In genomic region chr2:62038980-62039771, GRCh38 we compare ENCODE assay signal across 1 cellular context.
TF ChIP-seq lines count a peak whose summit lies in the region.

No MANE protein-coding gene starts in this region.

TF ChIP-seq in SK-N-SH, 30 proteins besides CTCF, POLR2A, EP300 and RAD21 (continued from another document):
- no peak for TF ChIP-seq SIN3A (IDR thresholded peaks at IDR 0.05; ENCODE audit: borderline replicate concordance, low read depth, low read length)
- TF ChIP-seq MEF2A (IDR thresholded peaks at IDR 0.05; ENCODE audit: borderline replicate concordance, low read depth), result no peak
- no peak for TF ChIP-seq CHD2 (IDR thresholded peaks at IDR 0.05; ENCODE audit: low read length, partially characterized antibody)
- no peak for TF ChIP-seq EZH2phosphoT487 (IDR thresholded peaks at IDR 0.05; ENCODE audit: borderline replicate concordance, low read depth)
- no peak for TF ChIP-seq NFIC (IDR thresholded peaks at IDR 0.05; ENCODE audit: borderline replicate concordance)
- no peak for TF ChIP-seq POLR2AphosphoS5 (IDR thresholded peaks at IDR 0.05; ENCODE audit: low read depth, low read length)
- TF ChIP-seq FOXJ3 (CRISPR knock-in tag; IDR thresholded peaks at IDR 0.05), result no peak
- no peak for TF ChIP-seq USF2 (IDR thresholded peaks at IDR 0.05; ENCODE audit: borderline replicate concordance, low read depth, low read length)
- TF ChIP-seq FOXM1 (IDR thresholded peaks at IDR 0.05; ENCODE audit: low read depth), result no peak
- TF ChIP-seq TEAD4 (IDR thresholded peaks at IDR 0.05; ENCODE audit: borderline replicate concordance, insufficient read depth), result no peak
- no peak for TF ChIP-seq FOSL2 (IDR thresholded peaks at IDR 0.05; ENCODE audit: borderline replicate concordance, low read depth)
- no peak for TF ChIP-seq NRF1 (IDR thresholded peaks at IDR 0.05; ENCODE audit: low read depth, low read length)
- no peak for TF ChIP-seq SMC3 (IDR thresholded peaks at IDR 0.05; ENCODE audit: low read depth, low read length)
- TF ChIP-seq, protein P1, sequence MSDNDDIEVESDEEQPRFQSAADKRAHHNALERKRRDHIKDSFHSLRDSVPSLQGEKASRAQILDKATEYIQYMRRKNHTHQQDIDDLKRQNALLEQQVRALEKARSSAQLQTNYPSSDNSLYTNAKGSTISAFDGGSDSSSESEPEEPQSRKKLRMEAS (IDR thresholded peaks at IDR 0.05; ENCODE audit: low read depth), result no peak
- TF ChIP-seq GATA2 (CRISPR knock-in tag; IDR thresholded peaks at IDR 0.05), result no peak
- no peak for TF ChIP-seq USF1 (IDR thresholded peaks at IDR 0.05; ENCODE audit: borderline replicate concordance, low read depth)
